ENCODE assay signal across 15 cellular contexts in the genomic region with DNA sequence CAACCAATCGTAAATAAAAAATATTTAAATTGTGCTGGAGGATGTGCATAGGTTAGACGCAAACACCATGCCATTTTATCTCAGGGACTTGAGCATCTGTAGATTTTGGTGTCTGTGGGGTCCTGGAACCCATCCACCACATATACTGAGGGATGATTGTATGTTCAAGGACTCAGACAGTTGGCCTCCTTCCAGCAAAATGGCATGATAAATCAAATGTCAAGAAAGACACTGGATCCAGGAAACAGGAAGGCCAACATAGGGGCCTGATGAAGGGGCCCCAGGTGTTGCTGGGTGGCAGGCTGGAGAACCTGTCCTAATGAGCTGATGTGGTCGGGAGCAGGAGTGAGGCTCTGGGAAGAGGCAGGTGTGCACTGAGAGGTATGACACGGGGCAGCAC.
"Had no signal": no experiment of that assay in that cellular context is flagged by ENCODE, and none has a peak within 500 bp of the region (broad histone marks: within the 10 kb centered on the region; RNA-seq: fewer than 3 reads in every experiment).

No MANE protein-coding gene starts in this region.

- H3K27ac ChIP-seq: ovary, sigmoid colon, upper lobe of left lung had no signal

- H3K9me3 Mint-ChIP-seq: neural crest cell had no signal

- H3K4me1 ChIP-seq: sigmoid colon, upper lobe of left lung had no signal

- H3K27ac Mint-ChIP-seq: activated CD8-positive, alpha-beta memory T cell treated with anti-CD3 and anti-CD28 coated beads, Interleukin-2, amount 10 ng/mL, durations not matched to agents 7 days and 5 days; activated naive CD8-positive, alpha-beta T cell; activated T-cell treated with anti-CD3 and anti-CD28 coated beads, Interleukin-2, amount 50 U/mL, for 24 hours had no signal

- H3K4me1 Mint-ChIP-seq: activated CD8-positive, alpha-beta memory T cell treated with anti-CD3 and anti-CD28 coated beads, Interleukin-2, amount 10 ng/mL, durations not matched to agents 7 days and 5 days had no signal

- ATAC-seq: activated CD8-positive, alpha-beta memory T cell treated with anti-CD3 and anti-CD28 coated beads, Interleukin-2, amount 10 ng/mL, durations not matched to agents 7 days and 5 days had no signal

- H3K4me3 Mint-ChIP-seq: activated CD8-positive, alpha-beta memory T cell treated with anti-CD3 and anti-CD28 coated beads, Interleukin-2, amount 10 ng/mL, durations not matched to agents 7 days and 5 days; activated naive CD8-positive, alpha-beta T cell; activated T-cell treated with anti-CD3 and anti-CD28 coated beads, Interleukin-2, amount 50 U/mL, for 24 hours; neural crest cell had no signal

- H3K9me3 ChIP-seq: ovary, upper lobe of left lung had no signal

- H3K27me3 Mint-ChIP-seq: activated CD8-positive, alpha-beta memory T cell treated with anti-CD3 and anti-CD28 coated beads, Interleukin-2, amount 10 ng/mL, durations not matched to agents 7 days and 5 days; activated naive CD8-positive, alpha-beta T cell; activated T-cell treated with anti-CD3 and anti-CD28 coated beads, Interleukin-2, amount 50 U/mL, for 24 hours had no signal

- H3K27me3 ChIP-seq: ovary, sigmoid colon, upper lobe of left lung had no signal

- DNase-seq: activated CD4-positive, alpha-beta T cell treated with anti-CD3 and anti-CD28 coated beads, Interleukin-2, amount 50 U/mL, for 4 hours; activated CD4-positive, CD25-positive, alpha-beta regulatory T cell treated with anti-CD3 and anti-CD28 coated beads, Interleukin-2, amount 50 U/mL, for 72 hours; activated CD8-positive, alpha-beta memory T cell treated with anti-CD3 and anti-CD28 coated beads, Interleukin-2, amount 10 ng/mL, durations not matched to agents 7 days and 5 days; activated effector memory CD4-positive, alpha-beta T cell treated with Interleukin-2 at 50 U/mL for 16 hours; activated T-cell treated with anti-CD3 and anti-CD28 coated beads, Interleukin-2, amount 50 U/mL, for 24 hours; cerebellar nuclear complex; dermis blood vessel endothelial cell; hypothalamus; ovary; sigmoid colon; stimulated activated CD4-positive, alpha-beta T cell treated with anti-CD3 and anti-CD28 coated beads, Interleukin-2, amount 100 ng/mL, for 48 hours; stimulated activated naive CD4-positive, alpha-beta T cell treated with Interleukin-2 at 50 U/mL for 16 hours; upper lobe of left lung had no signal

- H3K4me3 ChIP-seq: ovary, sigmoid colon, upper lobe of left lung had no signal

- H3K36me3 ChIP-seq: ovary, sigmoid colon, upper lobe of left lung had no signal

- H3K36me3 Mint-ChIP-seq: activated CD8-positive, alpha-beta memory T cell treated with anti-CD3 and anti-CD28 coated beads, Interleukin-2, amount 10 ng/mL, durations not matched to agents 7 days and 5 days; activated naive CD8-positive, alpha-beta T cell had no signal
